8 cellular contexts compared by ENCODE assay signal in genomic region chr21:32569261-32570230, GRCh38. TPM values are rescaled to one million over a fixed set of nuclear protein-coding genes. Genes with fewer than 3 reads are reported as not detected.
DNase-seq lines count a peak whose midpoint lies in the region; ATAC-seq lines count a peak whose summit lies in the region.

No MANE protein-coding gene starts in this region.

- peak overlapping the region; percentile 46 to 94 for H3K27ac Mint-ChIP-seq in effector memory CD8-positive, alpha-beta T cell

- H3K4me1 Mint-ChIP-seq in effector memory CD8-positive, alpha-beta T cell (ENCODE audit: low read depth in 2 of 2): peaks cover 14 to 17% of the 10 kb centered on the region in 2 donors

- peak; percentile 88 for ATAC-seq in GM19372 (IDR thresholded peaks at IDR 0.05; ENCODE audit: low read depth, unreplicated experiment)
- ATAC-seq in effector memory CD8-positive, alpha-beta T cell (replicated peaks): peak; percentile 88

- H3K4me1 ChIP-seq in BLaER1 treated with 17β-estradiol and CSF1 and Interleukin-3, amounts not matched to agents 10 nM and 100 nM: peaks cover 10 to 52% (median 36%) of the 10 kb centered on the region in 10 experiments; a peak in 19 of 20 replicates

- peak overlapping the region; percentile 25 to 74 (median 64); a peak in 19 of 22 replicates for H3K27ac ChIP-seq in BLaER1 treated with 17β-estradiol and CSF1 and Interleukin-3, amounts not matched to agents 10 nM and 100 nM

- H3K9me3 Mint-ChIP-seq in effector memory CD8-positive, alpha-beta T cell: peaks cover 0 to 4% of the 10 kb centered on the region in 2 donors

- peaks cover 0 to 5% (median 0%) of the 10 kb centered on the region in 11 experiments; a peak in 1 of 22 replicates for H4K20me1 ChIP-seq in BLaER1 treated with 17β-estradiol and CSF1 and Interleukin-3, amounts not matched to agents 10 nM and 100 nM

- no peaks in the 10 kb centered on the region for H3K36me3 ChIP-seq in BLaER1 treated with 17β-estradiol and CSF1 and Interleukin-3, amounts not matched to agents 10 nM and 100 nM

- H3K27me3 ChIP-seq in BLaER1 treated with 17β-estradiol and CSF1 and Interleukin-3, amounts not matched to agents 10 nM and 100 nM: 0 out of 22 replicates have a peak, but pooled peaks cover 0 to 4% (median 0%) of the 10 kb centered on the region in 11 experiments

- peaks cover 19% of the 10 kb centered on the region for H3K36me3 Mint-ChIP-seq in effector memory CD8-positive, alpha-beta T cell (ENCODE audit: insufficient read depth)

- H3K4me3 ChIP-seq in BLaER1 treated with 17β-estradiol and CSF1 and Interleukin-3, amounts not matched to agents 10 nM and 100 nM: peak overlapping the region; percentile 43 to 72 (median 60)

- H3K9me3 ChIP-seq in BLaER1 treated with 17β-estradiol and CSF1 and Interleukin-3, amounts not matched to agents 10 nM and 100 nM (replicated peaks in 1 of 11): peaks cover 12 to 25% (median 15%) of the 10 kb centered on the region in 11 experiments

- peak overlapping the region; percentile 63 to 76 (median 71) for H3K9ac ChIP-seq in BLaER1 treated with 17β-estradiol and CSF1 and Interleukin-3, amounts not matched to agents 10 nM and 100 nM

- DNase-seq in HK-2 (ENCODE audit: unreplicated experiment) (peak; percentile 53), NCI-H82 treated with DMSO at 0.1 percent for 48 hours (lab: John Stamatoyannopoulos, UW; ENCODE audit: unreplicated experiment) (peak; percentile 52), lung microvascular endothelial cell (ENCODE audit: low read depth in 2 of 2) (peak; percentile 91 to 92)
- peak; percentile 90 for DNase-seq in activated CD8-positive, alpha-beta memory T cell treated with anti-CD3 and anti-CD28 coated beads for 24 hours
- peak; percentile 78 to 83 (median 81) for DNase-seq in effector memory CD8-positive, alpha-beta T cell
- peak; percentile 58 to 78 (median 70) for DNase-seq in stimulated activated CD4-positive, alpha-beta T cell treated with anti-CD3 and anti-CD28 coated beads, TNF-alpha, amount 100 ng/mL, for 24 hours (ENCODE audit: low read depth in 3 of 3)

- H3K27me3 Mint-ChIP-seq in effector memory CD8-positive, alpha-beta T cell: peaks cover 0 to 3% of the 10 kb centered on the region in 2 donors

- peak overlapping the region; percentile 90 to 96 for H3K4me3 Mint-ChIP-seq in effector memory CD8-positive, alpha-beta T cell

- H3K4me2 ChIP-seq in BLaER1 treated with 17β-estradiol and CSF1 and Interleukin-3, amounts not matched to agents 10 nM and 100 nM: peak overlapping the region; percentile 83 to 96 (median 92)

RNA-seq across cellular contexts. Expression of gene TCP10L, which starts 15.8 kb away (rescaled TPM):
- 0.20 and 0.44 TPM in 2 replicates for total RNA-seq in lung microvascular endothelial cell

RNA-seq across cellular contexts. Expression of gene CFAP298, which starts 42.6 kb away (rescaled TPM):
- 20.0 and 27.4 TPM in 2 replicates for total RNA-seq in lung microvascular endothelial cell

Comparison
In these comparisons a context has a peak if more than half of its experiments do, and no peak if none do; other contexts are left out.
1. Peak in every context shown above with its lines: DNase-seq, ATAC-seq, H3K4me3 ChIP-seq and H3K27ac ChIP-seq.